1 cellular context compared by ENCODE assay signal in the genomic region with DNA sequence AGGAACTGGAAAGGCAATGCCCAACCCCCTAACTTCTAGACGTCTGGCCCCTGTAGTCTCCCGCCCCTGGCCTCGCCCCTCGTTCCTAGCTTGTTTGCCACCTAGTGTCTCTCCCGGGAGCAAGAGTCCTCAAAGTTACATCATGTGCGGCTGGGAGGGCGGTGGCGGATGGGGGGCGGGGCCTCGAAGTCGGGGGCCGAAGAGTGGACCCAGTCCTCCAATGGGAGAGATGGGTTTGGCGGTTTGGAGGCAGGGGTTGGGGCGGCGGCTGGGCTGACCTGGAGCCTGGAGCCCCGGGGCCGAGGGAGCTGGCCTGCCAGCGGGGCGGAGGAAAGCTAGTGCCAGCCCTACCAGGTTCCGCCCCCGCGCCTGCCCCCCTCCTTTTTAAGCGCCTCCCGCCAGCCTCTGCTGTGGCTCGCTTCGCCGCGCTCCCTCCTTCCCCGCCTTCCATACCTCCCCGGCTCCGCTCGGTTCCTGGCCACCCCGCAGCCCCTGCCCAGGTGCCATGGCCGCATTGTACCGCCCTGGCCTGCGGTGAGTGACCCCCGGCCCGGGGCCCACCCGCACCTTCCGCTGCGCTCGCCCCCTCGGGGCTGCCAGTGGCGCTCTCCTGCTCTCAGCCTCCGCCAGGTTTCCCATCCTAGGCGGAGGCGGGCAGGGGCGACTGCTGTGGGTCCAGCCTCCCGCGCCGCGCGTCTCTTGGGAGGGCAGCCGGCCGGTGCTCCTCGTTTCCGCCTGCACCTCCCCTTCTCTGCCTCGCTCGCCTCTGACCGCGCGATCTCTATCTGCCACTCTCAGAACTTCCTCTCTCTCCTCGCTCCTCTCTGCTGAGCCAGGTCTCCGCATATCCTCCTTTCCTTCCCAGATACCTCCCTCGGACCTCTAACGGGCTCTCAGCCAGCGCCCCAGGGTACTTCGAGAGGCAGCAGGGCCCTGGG.
TF ChIP-seq lines count a peak whose summit lies in the region.

A gene (plus strand): TSS at position 411 of the 938 bp plus-strand sequence. CDS start 95 bp downstream, at position 506.

TF ChIP-seq in GM23338, 12 proteins besides CTCF, POLR2A, EP300 and RAD21 (continued from another document):
- TF ChIP-seq, protein P1, sequence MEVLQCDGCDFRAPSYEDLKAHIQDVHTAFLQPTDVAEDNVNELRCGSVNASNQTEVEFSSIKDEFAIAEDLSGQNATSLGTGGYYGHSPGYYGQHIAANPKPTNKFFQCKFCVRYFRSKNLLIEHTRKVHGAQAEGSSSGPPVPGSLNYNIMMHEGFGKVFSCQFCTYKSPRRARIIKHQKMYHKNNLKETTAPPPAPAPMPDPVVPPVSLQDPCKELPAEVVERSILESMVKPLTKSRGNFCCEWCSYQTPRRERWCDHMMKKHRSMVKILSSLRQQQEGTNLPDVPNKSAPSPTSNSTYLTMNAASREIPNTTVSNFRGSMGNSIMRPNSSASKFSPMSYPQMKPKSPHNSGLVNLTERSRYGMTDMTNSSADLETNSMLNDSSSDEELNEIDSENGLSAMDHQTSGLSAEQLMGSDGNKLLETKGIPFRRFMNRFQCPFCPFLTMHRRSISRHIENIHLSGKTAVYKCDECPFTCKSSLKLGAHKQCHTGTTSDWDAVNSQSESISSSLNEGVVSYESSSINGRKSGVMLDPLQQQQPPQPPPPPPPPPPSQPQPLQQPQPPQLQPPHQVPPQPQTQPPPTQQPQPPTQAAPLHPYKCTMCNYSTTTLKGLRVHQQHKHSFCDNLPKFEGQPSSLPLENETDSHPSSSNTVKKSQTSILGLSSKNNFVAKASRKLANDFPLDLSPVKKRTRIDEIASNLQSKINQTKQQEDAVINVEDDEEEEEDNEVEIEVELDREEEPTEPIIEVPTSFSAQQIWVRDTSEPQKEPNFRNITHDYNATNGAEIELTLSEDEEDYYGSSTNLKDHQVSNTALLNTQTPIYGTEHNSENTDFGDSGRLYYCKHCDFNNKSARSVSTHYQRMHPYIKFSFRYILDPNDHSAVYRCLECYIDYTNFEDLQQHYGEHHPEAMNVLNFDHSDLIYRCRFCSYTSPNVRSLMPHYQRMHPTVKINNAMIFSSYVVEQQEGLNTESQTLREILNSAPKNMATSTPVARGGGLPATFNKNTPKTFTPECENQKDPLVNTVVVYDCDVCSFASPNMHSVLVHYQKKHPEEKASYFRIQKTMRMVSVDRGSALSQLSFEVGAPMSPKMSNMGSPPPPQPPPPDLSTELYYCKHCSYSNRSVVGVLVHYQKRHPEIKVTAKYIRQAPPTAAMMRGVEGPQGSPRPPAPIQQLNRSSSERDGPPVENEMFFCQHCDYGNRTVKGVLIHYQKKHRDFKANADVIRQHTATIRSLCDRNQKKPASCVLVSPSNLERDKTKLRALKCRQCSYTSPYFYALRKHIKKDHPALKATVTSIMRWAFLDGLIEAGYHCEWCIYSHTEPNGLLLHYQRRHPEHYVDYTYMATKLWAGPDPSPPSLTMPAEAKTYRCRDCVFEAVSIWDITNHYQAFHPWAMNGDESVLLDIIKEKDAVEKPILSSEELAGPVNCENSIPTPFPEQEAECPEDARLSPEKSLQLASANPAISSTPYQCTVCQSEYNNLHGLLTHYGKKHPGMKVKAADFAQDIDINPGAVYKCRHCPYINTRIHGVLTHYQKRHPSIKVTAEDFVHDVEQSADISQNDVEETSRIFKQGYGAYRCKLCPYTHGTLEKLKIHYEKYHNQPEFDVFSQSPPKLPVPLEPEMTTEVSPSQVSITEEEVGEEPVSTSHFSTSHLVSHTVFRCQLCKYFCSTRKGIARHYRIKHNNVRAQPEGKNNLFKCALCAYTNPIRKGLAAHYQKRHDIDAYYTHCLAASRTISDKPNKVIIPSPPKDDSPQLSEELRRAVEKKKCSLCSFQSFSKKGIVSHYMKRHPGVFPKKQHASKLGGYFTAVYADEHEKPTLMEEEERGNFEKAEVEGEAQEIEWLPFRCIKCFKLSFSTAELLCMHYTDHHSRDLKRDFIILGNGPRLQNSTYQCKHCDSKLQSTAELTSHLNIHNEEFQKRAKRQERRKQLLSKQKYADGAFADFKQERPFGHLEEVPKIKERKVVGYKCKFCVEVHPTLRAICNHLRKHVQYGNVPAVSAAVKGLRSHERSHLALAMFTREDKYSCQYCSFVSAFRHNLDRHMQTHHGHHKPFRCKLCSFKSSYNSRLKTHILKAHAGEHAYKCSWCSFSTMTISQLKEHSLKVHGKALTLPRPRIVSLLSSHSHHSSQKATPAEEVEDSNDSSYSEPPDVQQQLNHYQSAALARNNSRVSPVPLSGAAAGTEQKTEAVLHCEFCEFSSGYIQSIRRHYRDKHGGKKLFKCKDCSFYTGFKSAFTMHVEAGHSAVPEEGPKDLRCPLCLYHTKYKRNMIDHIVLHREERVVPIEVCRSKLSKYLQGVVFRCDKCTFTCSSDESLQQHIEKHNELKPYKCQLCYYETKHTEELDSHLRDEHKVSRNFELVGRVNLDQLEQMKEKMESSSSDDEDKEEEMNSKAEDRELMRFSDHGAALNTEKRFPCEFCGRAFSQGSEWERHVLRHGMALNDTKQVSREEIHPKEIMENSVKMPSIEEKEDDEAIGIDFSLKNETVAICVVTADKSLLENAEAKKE (CRISPR knock-in tag; IDR thresholded peaks at IDR 0.05), result no peak
- TF ChIP-seq EZH2phosphoT487 (IDR thresholded peaks at IDR 0.05; ENCODE audit: unreplicated experiment), result no peak
TF ChIP-seq in GM23338: peak in this region for 2.
